30 cellular contexts compared by ENCODE assay signal in genomic region chr14:101944451-101944850, GRCh38.
"Had no signal": no experiment of that assay in that cellular context is flagged by ENCODE, and none has a peak within 500 bp of the region (broad histone marks: within the 10 kb centered on the region; RNA-seq: fewer than 3 reads in every experiment).

No MANE protein-coding gene starts in this region.

- H3K9me3 ChIP-seq: heart right ventricle, lower lobe of right lung, pancreas, prostate gland, stomach, testis, tibial artery, uterus had no signal

- H3K4me3 ChIP-seq: heart right ventricle, hepatocyte, lower lobe of right lung, pancreas, prostate gland, skin epidermis, stomach, testis, tibial artery, uterus had no signal

- H3K27me3 ChIP-seq: pancreas, testis, uterus had no signal

- ATAC-seq: heart right ventricle; left cardiac atrium; left lobe of liver; lower lobe of right lung; natural killer cell; pancreas; right cardiac atrium; sciatic nerve; stimulated activated naive B cell treated with anti-CD40 and anti-IgM and Interleukin-4, amounts not matched to agents 10 μg/mL and 1 μg/mL and 100 μg/mL, for 72 hours; stimulated activated naive CD8-positive, alpha-beta T cell treated with anti-CD3 and anti-CD28 coated beads, Interleukin-15, Interleukin-2, amounts not matched to agents 100 U/mL and 50 U/mL, for 24 hours had no signal

- H3K27ac ChIP-seq: heart right ventricle, hepatocyte, lower lobe of right lung, pancreas, prostate gland, skin epidermis, stomach, testis, tibial artery, uterus had no signal

- H3K9me3 Mint-ChIP-seq: mesothelial cell of epicardium, natural killer cell, type B pancreatic cell had no signal

- H2AFZ ChIP-seq: hepatocyte had no signal

- H3K36me3 ChIP-seq: heart right ventricle, lower lobe of right lung, pancreas, prostate gland, stomach, tibial artery, uterus had no signal

- H3K27ac Mint-ChIP-seq: mesothelial cell of epicardium; naive B cell; stimulated activated naive B cell treated with anti-CD40 and anti-IgM and Interleukin-4, amounts not matched to agents 10 μg/mL and 1 μg/mL and 100 μg/mL, for 72 hours; type B pancreatic cell had no signal

- FAIRE-seq: keratinocyte, pancreas had no signal

- H3K4me2 ChIP-seq: hepatocyte had no signal

- H3K36me3 Mint-ChIP-seq: mesothelial cell of epicardium, naive B cell, natural killer cell, type B pancreatic cell had no signal

- DNase-seq: heart right ventricle; kidney glomerular epithelial cell; left cardiac atrium; mammary epithelial cell; mesendoderm; naive B cell; natural killer cell; nucleus accumbens; retina; right cardiac atrium; stimulated activated CD4-positive, alpha-beta T cell treated with anti-CD3 and anti-CD28 coated beads, Interleukin-12 subunit alpha, Interleukin-12 subunit beta, amount 100 ng/mL, for 4 hours; stimulated activated CD4-positive, alpha-beta T cell treated with anti-CD3 and anti-CD28 coated beads, Interleukin-15, amount 100 ng/mL, for 24 hours; stimulated activated CD4-positive, alpha-beta T cell treated with anti-CD3 and anti-CD28 coated beads, Interleukin-2, amount 100 ng/mL, for 24 hours; stimulated activated CD4-positive, alpha-beta T cell treated with anti-CD3 and anti-CD28 coated beads, Interleukin-4, amount 100 ng/mL, for 1 hour; stimulated activated naive B cell treated with anti-CD40 and anti-IgM and Interleukin-4, amounts not matched to agents 10 μg/mL and 1 μg/mL and 100 μg/mL, for 72 hours; stimulated activated naive CD8-positive, alpha-beta T cell treated with anti-CD3 and anti-CD28 coated beads, Interleukin-15, Interleukin-2, amounts not matched to agents 100 U/mL and 50 U/mL, for 24 hours; stomach; testis; uterus had no signal

- H3K4me3 Mint-ChIP-seq: mesothelial cell of epicardium; natural killer cell; stimulated activated naive B cell treated with anti-CD40 and anti-IgM and Interleukin-4, amounts not matched to agents 10 μg/mL and 1 μg/mL and 100 μg/mL, for 72 hours had no signal
